Comparison of ENCODE assay signal across 21 cellular contexts in the genomic region with DNA sequence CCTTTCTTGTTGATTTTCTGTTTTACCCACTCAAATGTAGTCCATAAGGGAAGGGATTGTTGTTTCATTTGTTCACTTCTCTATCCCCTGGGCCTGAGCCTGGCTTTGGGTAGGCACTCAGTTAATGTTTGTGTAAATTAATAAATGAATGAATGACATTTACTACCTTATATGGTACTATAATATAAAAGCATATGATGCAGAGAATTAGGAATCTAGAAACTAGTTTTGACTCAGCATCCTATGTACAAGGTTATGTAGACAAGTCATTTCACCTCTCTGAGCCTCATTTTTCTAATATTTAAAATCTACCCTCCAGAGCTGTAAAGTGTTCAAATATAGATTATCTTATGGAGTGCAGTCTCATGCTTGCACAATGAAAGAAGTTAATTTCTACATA.
DNase-seq lines count a peak whose midpoint lies in the region; ATAC-seq and TF ChIP-seq lines count a peak whose summit lies in the region.
"Had no signal": no experiment of that assay in that cellular context is flagged by ENCODE, and none has a peak within 500 bp of the region (broad histone marks: within the 10 kb centered on the region; RNA-seq: fewer than 3 reads in every experiment).

No MANE protein-coding gene starts in this region.

- H3K27ac Mint-ChIP-seq in activated naive CD4-positive, alpha-beta T cell treated with anti-CD3 and anti-CD28 coated beads, Interleukin-2, amount 50 U/mL, for 24 hours = peak overlapping the region; percentile 91
- H3K27ac Mint-ChIP-seq: activated CD4-positive, alpha-beta T cell treated with anti-CD3 and anti-CD28 coated beads, Interleukin-2, amount 10 ng/mL, durations not matched to agents 24 days and 14 days; HFFc6 had no signal

- peak overlapping the region; percentile 26 for H2AFZ ChIP-seq in GM23248
- H2AFZ ChIP-seq: hepatocyte had no signal

- H3K4me3 Mint-ChIP-seq in activated naive CD4-positive, alpha-beta T cell treated with anti-CD3 and anti-CD28 coated beads, Interleukin-2, amount 50 U/mL, for 24 hours = no peak overlapping the region
- H3K4me3 Mint-ChIP-seq: activated CD4-positive, alpha-beta T cell treated with anti-CD3 and anti-CD28 coated beads, Interleukin-2, amount 10 ng/mL, durations not matched to agents 24 days and 14 days; HFFc6 had no signal

- no peaks in the 10 kb centered on the region for H4K20me1 ChIP-seq in GM23248 (ENCODE audit: insufficient read depth)

- H3K9me3 ChIP-seq in GM23248 (ENCODE audit: low read depth) = no peaks in the 10 kb centered on the region
- H3K9me3 ChIP-seq in left ventricle myocardium inferior (replicated peaks) = no peaks in the 10 kb centered on the region
- H3K9me3 ChIP-seq: body of pancreas, upper lobe of right lung had no signal

- no peaks in the 10 kb centered on the region for H3K36me3 ChIP-seq in GM23248 (ENCODE audit: low read depth)
- no peaks in the 10 kb centered on the region for H3K36me3 ChIP-seq in left ventricle myocardium inferior
- H3K36me3 ChIP-seq: upper lobe of right lung had no signal

- in situ Hi-C loops in GM23248 (cut with MboI) = no loop called here

- H3K9me2 ChIP-seq in GM23248 (ENCODE audit: insufficient read depth) = no peaks in the 10 kb centered on the region

- peaks cover 22% of the 10 kb centered on the region for H3K4me1 Mint-ChIP-seq in activated naive CD4-positive, alpha-beta T cell treated with anti-CD3 and anti-CD28 coated beads, Interleukin-2, amount 50 U/mL, for 24 hours

- TF ChIP-seq CTCF in left ventricle myocardium inferior (IDR thresholded peaks at IDR 0.05; ENCODE audit: borderline replicate concordance) = no peak

- H3K4me3 ChIP-seq in GM23248 = no peak overlapping the region
- H3K4me3 ChIP-seq in left ventricle myocardium inferior = no peak overlapping the region
- H3K4me3 ChIP-seq: body of pancreas, hepatocyte, upper lobe of right lung had no signal

- no peaks in the 10 kb centered on the region for H3K36me3 Mint-ChIP-seq in activated naive CD4-positive, alpha-beta T cell treated with anti-CD3 and anti-CD28 coated beads, Interleukin-2, amount 50 U/mL, for 24 hours

- H3K9ac ChIP-seq in GM23248 = no peak overlapping the region
- H3K9ac ChIP-seq: KMS-11 had no signal

- no peaks in the 10 kb centered on the region for H3F3A ChIP-seq in GM23248 (ENCODE audit: insufficient read depth)

- intact Hi-C loops in left ventricle myocardium inferior (cut with micrococcal nuclease) = no loop called here

- H3K4me2 ChIP-seq in GM23248 (ENCODE audit: unreplicated experiment) = no peak overlapping the region
- H3K4me2 ChIP-seq: hepatocyte, KMS-11 had no signal

- H3K4me1 ChIP-seq in GM23248 (ENCODE audit: insufficient read depth) = no peaks in the 10 kb centered on the region; the same call in 1 of the 2 replicates
- peaks cover 29% of the 10 kb centered on the region for H3K4me1 ChIP-seq in left ventricle myocardium inferior
- H3K4me1 ChIP-seq: body of pancreas had no signal

- peak; percentile 86 for ATAC-seq in HG03442 (IDR thresholded peaks at IDR 0.05; ENCODE audit: unreplicated experiment)
- ATAC-seq in stimulated activated naive CD8-positive, alpha-beta T cell treated with anti-CD3 and anti-CD28 coated beads, Interleukin-15, Interleukin-2, amounts not matched to agents 100 U/mL and 50 U/mL, for 24 hours = peak; percentile 83
- ATAC-seq: body of pancreas, upper lobe of right lung had no signal

- H3K27ac ChIP-seq in GM23248 (no peak overlapping the region), left ventricle myocardium inferior (replicated peaks) (no peak overlapping the region)
- H3K27ac ChIP-seq: body of pancreas, hepatocyte, KMS-11, upper lobe of right lung had no signal

- H3K27me3 Mint-ChIP-seq in activated naive CD4-positive, alpha-beta T cell treated with anti-CD3 and anti-CD28 coated beads, Interleukin-2, amount 50 U/mL, for 24 hours = no peaks in the 10 kb centered on the region
- H3K27me3 Mint-ChIP-seq: activated CD4-positive, alpha-beta T cell treated with anti-CD3 and anti-CD28 coated beads, Interleukin-2, amount 10 ng/mL, durations not matched to agents 24 days and 14 days had no signal

- H3K9me3 Mint-ChIP-seq in activated naive CD4-positive, alpha-beta T cell treated with anti-CD3 and anti-CD28 coated beads, Interleukin-2, amount 50 U/mL, for 24 hours = peaks cover 5% of the 10 kb centered on the region
- H3K9me3 Mint-ChIP-seq: HFFc6 had no signal

- no peaks in the 10 kb centered on the region for H3K79me2 ChIP-seq in GM23248 (ENCODE audit: insufficient read depth)
- H3K79me2 ChIP-seq: hepatocyte had no signal

- H3K27me3 ChIP-seq in GM23248 (replicated peaks; ENCODE audit: insufficient read depth) (no peaks in the 10 kb centered on the region), left ventricle myocardium inferior (ENCODE audit: low read depth) (no peaks in the 10 kb centered on the region)
- H3K27me3 ChIP-seq: body of pancreas, hepatocyte, upper lobe of right lung had no signal

- no peak for DNase-seq in activated naive CD4-positive, alpha-beta T cell treated with anti-CD3 and anti-CD28 coated beads, Interleukin-2, amount 50 U/mL, for 16 hours
- DNase-seq in GM23248 = no peak
- DNase-seq in stimulated activated naive CD8-positive, alpha-beta T cell treated with anti-CD3 and anti-CD28 coated beads, Interleukin-15, Interleukin-2, amounts not matched to agents 100 U/mL and 50 U/mL, for 24 hours = no peak
- no peak for DNase-seq in NCI-H128 (lab: John Stamatoyannopoulos, UW; ENCODE audit: unreplicated experiment)
- DNase-seq in NOMO-1 treated with dmso at 0.1 percent for 144 hours (lab: John Stamatoyannopoulos, UW; ENCODE audit: unreplicated experiment) = no peak
- DNase-seq in left ventricle myocardium inferior = no peak
- DNase-seq: activated CD4-positive, alpha-beta T cell treated with anti-CD3 and anti-CD28 coated beads, Interleukin-2, amount 10 ng/mL, durations not matched to agents 24 days and 14 days; activated gamma-delta T cell; body of pancreas; HFFc6; kidney glomerular epithelial cell; NCI-H1417; NCI-H226; NK-92 treated with Interleukin-12 subunit alpha and Interleukin-12 subunit beta, amount 100 ng/mL, for 24 hours; SHP77 treated with DMSO at 0.1 percent for 48 hours; stimulated activated CD4-positive, alpha-beta T cell treated with anti-CD3 and anti-CD28 coated beads, Interleukin-4, amount 100 ng/mL, for 24 hours; upper lobe of right lung had no signal
